21 cellular contexts compared by ENCODE assay signal in the genomic region with DNA sequence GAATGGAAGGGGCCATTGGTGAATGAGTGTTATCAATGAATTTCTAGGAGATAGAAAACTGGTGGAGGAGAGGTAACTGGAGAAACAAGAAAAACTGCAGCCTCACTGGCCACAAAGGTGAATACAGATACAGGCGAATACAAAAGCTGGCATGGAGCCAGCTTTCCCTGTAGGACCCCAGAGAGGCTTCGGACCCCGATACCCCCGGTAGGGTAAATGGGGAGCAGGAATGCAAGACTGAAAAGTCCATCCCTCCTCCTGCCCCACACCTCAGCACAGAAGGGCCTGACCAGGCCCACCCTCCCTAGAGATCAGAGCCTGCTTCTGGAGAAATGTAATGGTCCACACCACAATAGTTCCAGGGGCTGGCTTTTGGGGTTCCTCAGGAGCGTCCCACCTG. TPM values are rescaled to one million over a fixed set of nuclear protein-coding genes. Genes with fewer than 3 reads are reported as not detected.
"Had no signal": no experiment of that assay in that cellular context is flagged by ENCODE, and none has a peak within 500 bp of the region (broad histone marks: within the 10 kb centered on the region; RNA-seq: fewer than 3 reads in every experiment).

No MANE protein-coding gene starts in this region.

- H3K4me1 Mint-ChIP-seq: activated CD4-positive, alpha-beta T cell treated with anti-CD3 and anti-CD28 coated beads, Interleukin-2, amount 10 ng/mL, durations not matched to agents 24 days and 14 days; activated CD8-positive, alpha-beta memory T cell treated with anti-CD3 and anti-CD28 coated beads, Interleukin-2, amount 10 ng/mL, durations not matched to agents 7 days and 5 days had no signal

- H3K4me3 Mint-ChIP-seq: activated CD4-positive, alpha-beta T cell treated with anti-CD3 and anti-CD28 coated beads, Interleukin-2, amount 10 ng/mL, durations not matched to agents 24 days and 14 days; activated CD8-positive, alpha-beta memory T cell treated with anti-CD3 and anti-CD28 coated beads, Interleukin-2, amount 10 ng/mL, durations not matched to agents 7 days and 5 days; activated CD8-positive, alpha-beta T cell treated with anti-CD3 and anti-CD28 coated beads for 36 hours; activated naive CD8-positive, alpha-beta T cell; activated T-helper 1 cell treated with anti-CD3 and anti-CD28 coated beads, Interleukin-12 subunit alpha, Interleukin-12 subunit beta, Interleukin-2, Interleukin-4 antibody, amounts not matched to agents 30 ng/mL and 10 ng/mL and 1 ng/mL, durations not matched to agents 14 hours and 24 hours and 36 hours; naive B cell; stimulated activated naive CD8-positive, alpha-beta T cell treated with anti-CD3 and anti-CD28 coated beads, Interleukin-15, Interleukin-2, amounts not matched to agents 100 ng/mL and 50 ng/mL, for 24 hours had no signal

- H3K4me3 ChIP-seq: adrenal gland, ascending aorta, colonic mucosa, esophagus muscularis mucosa, lower lobe of right lung, thyroid gland had no signal

- H3K4me1 ChIP-seq: ascending aorta, colonic mucosa, thyroid gland had no signal

- ATAC-seq: activated CD8-positive, alpha-beta memory T cell treated with anti-CD3 and anti-CD28 coated beads, Interleukin-2, amount 10 ng/mL, durations not matched to agents 7 days and 5 days; activated CD8-positive, alpha-beta T cell treated with anti-CD3 and anti-CD28 coated beads for 36 hours; lower lobe of right lung had no signal

- H3K9me3 Mint-ChIP-seq: activated CD4-positive, alpha-beta T cell treated with anti-CD3 and anti-CD28 coated beads, Interleukin-2, amount 10 ng/mL, durations not matched to agents 24 days and 14 days; activated CD8-positive, alpha-beta T cell treated with anti-CD3 and anti-CD28 coated beads for 36 hours; activated T-helper 1 cell treated with anti-CD3 and anti-CD28 coated beads, Interleukin-12 subunit alpha, Interleukin-12 subunit beta, Interleukin-2, Interleukin-4 antibody, amounts not matched to agents 30 ng/mL and 10 ng/mL and 1 ng/mL, durations not matched to agents 14 hours and 24 hours and 36 hours; naive B cell; stimulated activated naive CD8-positive, alpha-beta T cell treated with anti-CD3 and anti-CD28 coated beads, Interleukin-15, Interleukin-2, amounts not matched to agents 100 ng/mL and 50 ng/mL, for 24 hours had no signal

- H3K27ac Mint-ChIP-seq: activated CD4-positive, alpha-beta T cell treated with anti-CD3 and anti-CD28 coated beads, Interleukin-2, amount 10 ng/mL, durations not matched to agents 24 days and 14 days; activated CD8-positive, alpha-beta memory T cell treated with anti-CD3 and anti-CD28 coated beads, Interleukin-2, amount 10 ng/mL, durations not matched to agents 7 days and 5 days; activated CD8-positive, alpha-beta T cell treated with anti-CD3 and anti-CD28 coated beads for 36 hours; activated naive CD8-positive, alpha-beta T cell; activated T-helper 1 cell treated with anti-CD3 and anti-CD28 coated beads, Interleukin-12 subunit alpha, Interleukin-12 subunit beta, Interleukin-2, Interleukin-4 antibody, amounts not matched to agents 30 ng/mL and 10 ng/mL and 1 ng/mL, durations not matched to agents 14 hours and 24 hours and 36 hours; stimulated activated naive CD8-positive, alpha-beta T cell treated with anti-CD3 and anti-CD28 coated beads, Interleukin-15, Interleukin-2, amounts not matched to agents 100 ng/mL and 50 ng/mL, for 24 hours had no signal

- H3K36me3 ChIP-seq: adrenal gland, ascending aorta, brain microvascular endothelial cell, colonic mucosa, esophagus muscularis mucosa, lower lobe of right lung, thyroid gland had no signal

- H3K9me3 ChIP-seq: adrenal gland, ascending aorta, colonic mucosa, esophagus muscularis mucosa, lower lobe of right lung, thyroid gland had no signal

- FAIRE-seq: frontal cortex, islet of Langerhans had no signal

- DNase-seq: activated CD4-positive, alpha-beta T cell treated with anti-CD3 and anti-CD28 coated beads, Interleukin-2, amount 10 ng/mL, durations not matched to agents 24 days and 14 days; activated CD8-positive, alpha-beta memory T cell treated with anti-CD3 and anti-CD28 coated beads, Interleukin-2, amount 10 ng/mL, durations not matched to agents 7 days and 5 days; activated CD8-positive, alpha-beta T cell treated with anti-CD3 and anti-CD28 coated beads for 36 hours; activated gamma-delta T cell treated with Interleukin-2 at 50 U/mL for 16 hours; activated T-cell treated with anti-CD3 and anti-CD28 coated beads for 4 hours; adrenal gland; brain microvascular endothelial cell; colonic mucosa; lower lobe of right lung; naive B cell; stimulated activated CD4-positive, alpha-beta T cell treated with anti-CD3 and anti-CD28 coated beads, Interleukin-4, amount 100 ng/mL, for 24 hours; substantia nigra; T-helper 2 cell; thyroid gland had no signal

- H3K27ac ChIP-seq: adrenal gland, ascending aorta, brain microvascular endothelial cell, colonic mucosa, esophagus muscularis mucosa, lower lobe of right lung, thyroid gland had no signal

- H3K27me3 ChIP-seq: adrenal gland, ascending aorta, brain microvascular endothelial cell, colonic mucosa, thyroid gland had no signal

- H3K27me3 Mint-ChIP-seq: activated CD4-positive, alpha-beta T cell treated with anti-CD3 and anti-CD28 coated beads, Interleukin-2, amount 10 ng/mL, durations not matched to agents 24 days and 14 days; activated CD8-positive, alpha-beta T cell treated with anti-CD3 and anti-CD28 coated beads for 36 hours; activated naive CD8-positive, alpha-beta T cell; naive B cell; stimulated activated naive CD8-positive, alpha-beta T cell treated with anti-CD3 and anti-CD28 coated beads, Interleukin-15, Interleukin-2, amounts not matched to agents 100 ng/mL and 50 ng/mL, for 24 hours had no signal

- H3K36me3 Mint-ChIP-seq: activated CD8-positive, alpha-beta memory T cell treated with anti-CD3 and anti-CD28 coated beads, Interleukin-2, amount 10 ng/mL, durations not matched to agents 7 days and 5 days; activated naive CD8-positive, alpha-beta T cell; naive B cell had no signal

RNA-seq across cellular contexts. Expression of gene MYLK3, which starts 4.9 kb away (rescaled TPM):
- total RNA-seq: activated CD8-positive, alpha-beta memory T cell treated with anti-CD3 and anti-CD28 coated beads, Interleukin-2, amount 10 ng/mL, durations not matched to agents 7 days and 5 days; ascending aorta had no signal
